22 cellular contexts compared by ENCODE assay signal in the genomic region with DNA sequence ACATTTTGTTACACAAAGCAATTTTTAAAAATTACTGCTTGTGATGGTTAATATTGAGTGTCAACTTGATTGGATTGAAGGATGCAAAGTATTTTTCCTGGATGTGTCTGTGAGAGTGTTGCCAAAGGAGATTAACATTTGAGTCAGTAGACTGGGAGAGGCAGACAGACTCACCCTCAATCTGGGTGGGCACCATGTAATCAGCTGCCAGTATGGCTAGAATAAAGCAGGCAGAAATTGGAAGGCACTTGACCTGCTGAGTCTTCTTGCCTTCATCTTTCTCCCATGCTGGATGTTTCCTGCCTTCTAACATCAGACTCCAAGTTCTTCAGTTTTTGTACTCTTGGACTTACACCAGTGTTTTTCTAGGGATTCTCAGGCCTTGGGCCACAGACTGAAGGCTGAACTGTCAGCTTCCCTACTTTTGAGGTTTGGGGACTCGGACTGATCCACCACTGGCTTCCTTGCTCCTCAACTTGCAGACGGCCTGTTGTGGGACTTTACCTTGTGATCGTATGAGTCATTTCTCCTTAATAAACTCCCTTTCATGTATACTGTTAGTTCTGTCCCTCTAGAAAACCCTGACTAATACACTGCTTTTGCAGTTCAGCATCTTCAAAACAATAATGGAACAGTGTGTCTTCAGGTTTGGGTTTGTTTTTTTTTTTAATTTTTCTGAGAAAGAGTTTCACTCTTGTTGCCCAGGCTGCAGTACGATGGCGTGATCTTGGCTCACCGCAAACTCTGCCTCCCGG.
DNase-seq lines count a peak whose midpoint lies in the region; ATAC-seq and TF ChIP-seq lines count a peak whose summit lies in the region.
"Had no signal": no experiment of that assay in that cellular context is flagged by ENCODE, and none has a peak within 500 bp of the region (broad histone marks: within the 10 kb centered on the region; RNA-seq: fewer than 3 reads in every experiment).

No MANE protein-coding gene starts in this region.

- no peaks in the 10 kb centered on the region for H4K20me1 ChIP-seq in osteoblast (ENCODE audit: insufficient read depth, low read length)

- no peak overlapping the region for H3K4me2 ChIP-seq in osteoblast (ENCODE audit: insufficient read depth, low read length)

- no peaks in the 10 kb centered on the region for H3K9me3 ChIP-seq in osteoblast (ENCODE audit: low read depth, low read length)
- H3K9me3 ChIP-seq: lower lobe of right lung, vagina had no signal

- H2AFZ ChIP-seq in osteoblast (ENCODE audit: low read length) = peak overlapping the region; percentile 22
- H2AFZ ChIP-seq: parathyroid adenoma had no signal

- TF ChIP-seq CTCF in epithelial cell of esophagus (IDR thresholded peaks at IDR 0.05; ENCODE audit: insufficient read depth, low read depth, low read length, missing control alignments) = no peak
- TF ChIP-seq CTCF in osteoblast (IDR thresholded peaks at IDR 0.05; ENCODE audit: extremely low read depth, low read depth, low read length) = no peak

- peak; percentile 73 for DNase-seq in H4 (ENCODE audit: low spot score)
- DNase-seq in RPMI7951 (ENCODE audit: low read depth) = peak; percentile 86
- peak; percentile 42 for DNase-seq in epithelial cell of esophagus (ENCODE audit: low read depth)
- DNase-seq in osteoblast (ENCODE audit: insufficient read length, low spot score, missing footprints) = no peak
- DNase-seq in cerebellar cortex (ENCODE audit: low spot score) = no peak
- DNase-seq in RKO (ENCODE audit: low spot score) = no peak
- DNase-seq: activated CD8-positive, alpha-beta memory T cell treated with anti-CD3 and anti-CD28 coated beads for 24 hours; activated T-cell treated with anti-CD3 and anti-CD28 coated beads, Interleukin-2, amount 50 U/mL, for 72 hours; brain microvascular endothelial cell; CD8-positive, alpha-beta memory T cell; dermis blood vessel endothelial cell; lower lobe of right lung; naive B cell; NCI-H187 treated with DMSO at 0.1 percent for 48 hours; NCI-H345; SHP77 treated with DMSO at 0.1 percent for 48 hours; stimulated activated CD4-positive, alpha-beta T cell treated with anti-CD3 and anti-CD28 coated beads, Interleukin-4, amount 100 ng/mL, for 1 hour had no signal

- no peak overlapping the region for H3K27ac ChIP-seq in osteoblast (ENCODE audit: low read depth, low read length)
- H3K27ac ChIP-seq: brain microvascular endothelial cell, lower lobe of right lung, parathyroid adenoma, vagina had no signal

- H3K36me3 ChIP-seq in osteoblast (ENCODE audit: insufficient read depth, low read length) = no peaks in the 10 kb centered on the region
- H3K36me3 ChIP-seq: brain microvascular endothelial cell, lower lobe of right lung, vagina had no signal

- no peaks in the 10 kb centered on the region for H3K27me3 ChIP-seq in osteoblast (ENCODE audit: insufficient read depth, low read length)
- H3K27me3 ChIP-seq: brain microvascular endothelial cell, vagina had no signal

- ATAC-seq in GM21367 (IDR thresholded peaks at IDR 0.05; ENCODE audit: unreplicated experiment) (no peak), HG02973 (IDR thresholded peaks at IDR 0.05; ENCODE audit: unreplicated experiment) (no peak)
- ATAC-seq: activated CD4-positive, CD25-positive, alpha-beta regulatory T cell treated with anti-CD3 and anti-CD28 coated beads, Interleukin-2, amount 50 U/mL, for 24 hours; activated T-cell treated with anti-CD3 and anti-CD28 coated beads, Interleukin-2, amount 50 U/mL, for 72 hours; lower lobe of right lung had no signal

- H3K4me1 ChIP-seq in osteoblast (ENCODE audit: insufficient read depth, low read length) = peaks cover 16% of the 10 kb centered on the region
- H3K4me1 ChIP-seq: lower lobe of right lung, parathyroid adenoma, vagina had no signal

- H3K79me2 ChIP-seq in osteoblast (ENCODE audit: insufficient read depth, low read length) = no peaks in the 10 kb centered on the region
- H3K79me2 ChIP-seq: parathyroid adenoma had no signal

- no peak overlapping the region for H3K4me3 ChIP-seq in epithelial cell of esophagus (ENCODE audit: low read length)
- no peak overlapping the region for H3K4me3 ChIP-seq in osteoblast (ENCODE audit: insufficient read depth, low read length)
- H3K4me3 ChIP-seq: lower lobe of right lung, vagina had no signal

Comparison
In these comparisons a context has a peak if more than half of its experiments do, and no peak if none do; other contexts are left out.
1. DNase-seq: peak in H4 (single experiment), RPMI7951 (single experiment) and epithelial cell of esophagus (single experiment); none in osteoblast (single experiment), cerebellar cortex (single experiment) and RKO (single experiment).